Comparison of ENCODE assay signal across 1 cellular context in the genomic region with DNA sequence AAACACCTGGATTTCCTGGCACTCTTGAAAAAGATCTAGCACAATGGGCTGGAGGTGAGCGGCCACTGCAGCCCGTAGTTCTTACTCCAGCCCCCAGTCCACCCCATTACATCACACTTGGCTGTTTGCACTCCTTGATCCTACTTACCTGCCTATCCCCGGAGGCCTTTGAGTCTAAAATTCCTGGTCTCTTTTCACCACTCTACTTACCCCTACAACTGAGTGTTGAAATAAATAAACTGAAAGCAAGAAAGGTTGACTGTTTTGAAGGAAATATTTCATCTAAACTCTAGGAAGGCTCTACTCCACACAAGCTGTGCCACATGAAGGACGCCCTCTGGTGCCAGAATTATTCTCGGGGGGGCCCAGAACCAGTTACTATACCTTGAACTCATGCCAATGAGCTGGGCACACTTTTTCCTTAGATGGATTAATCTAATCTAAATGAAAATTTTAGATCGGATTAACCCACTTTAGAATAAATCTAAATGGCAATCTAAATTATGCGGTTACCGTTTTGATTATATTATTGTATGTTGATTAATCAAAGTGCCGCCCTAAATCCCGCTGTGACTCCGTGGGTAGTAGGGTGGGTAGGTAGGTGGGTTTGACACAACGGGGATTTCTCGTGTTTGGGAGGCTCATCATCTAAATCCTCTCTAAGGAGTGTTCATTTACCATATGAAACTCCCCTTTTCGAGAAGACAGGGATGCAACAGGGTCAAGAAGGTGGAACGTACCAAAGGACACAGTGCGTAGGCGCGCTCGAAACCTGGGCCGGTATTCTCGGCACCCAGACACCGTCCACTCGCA.
TF ChIP-seq lines count a peak whose summit lies in the region.

No MANE protein-coding gene starts in this region.

TF ChIP-seq in K562, 482 proteins besides CTCF, POLR2A, EP300 and RAD21 (continued from another document):
- TF ChIP-seq CUX1 (CRISPR knock-in tag; IDR thresholded peaks at IDR 0.05) = no peak
- TF ChIP-seq ZKSCAN8 (CRISPR knock-in tag; IDR thresholded peaks at IDR 0.05) = no peak
- TF ChIP-seq ZNF76 (CRISPR knock-in tag; IDR thresholded peaks at IDR 0.05; ENCODE audit: borderline replicate concordance) = no peak
- TF ChIP-seq, protein P1, sequence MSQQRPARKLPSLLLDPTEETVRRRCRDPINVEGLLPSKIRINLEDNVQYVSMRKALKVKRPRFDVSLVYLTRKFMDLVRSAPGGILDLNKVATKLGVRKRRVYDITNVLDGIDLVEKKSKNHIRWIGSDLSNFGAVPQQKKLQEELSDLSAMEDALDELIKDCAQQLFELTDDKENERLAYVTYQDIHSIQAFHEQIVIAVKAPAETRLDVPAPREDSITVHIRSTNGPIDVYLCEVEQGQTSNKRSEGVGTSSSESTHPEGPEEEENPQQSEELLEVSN (IDR thresholded peaks at IDR 0.05; ENCODE audit: borderline replicate concordance in 1 of 2, extremely low read depth in 1 of 2, insufficient read depth in 1 of 2, insufficient read length in 1 of 2, low read depth in 1 of 2, low read length in 1 of 2, poor library complexity in 1 of 2, severe bottlenecking in 1 of 2) = no peak
- no peak for TF ChIP-seq POLR2B (IDR thresholded peaks at IDR 0.05; ENCODE audit: low read depth, partially characterized antibody)
- TF ChIP-seq ATF3 (IDR thresholded peaks at IDR 0.05) = peak; percentile 35; the same call in 1 of the 2 replicates
- no peak for TF ChIP-seq ATF3 (CRISPR knock-in tag; conservative IDR thresholded peaks at IDR 0.05)
- TF ChIP-seq PRDM10 (IDR thresholded peaks at IDR 0.05; ENCODE audit: partially characterized antibody) = peak; percentile 98
- TF ChIP-seq ZBTB9 (CRISPR knock-in tag; IDR thresholded peaks at IDR 0.05) = no peak
- no peak for TF ChIP-seq BCL6 (CRISPR knock-in tag; IDR thresholded peaks at IDR 0.05)
- TF ChIP-seq ASH1L (IDR thresholded peaks at IDR 0.05; ENCODE audit: borderline replicate concordance, low read depth, partially characterized antibody) = peak; percentile 13
